ENCODE assay signal across 8 cellular contexts in the genomic region with DNA sequence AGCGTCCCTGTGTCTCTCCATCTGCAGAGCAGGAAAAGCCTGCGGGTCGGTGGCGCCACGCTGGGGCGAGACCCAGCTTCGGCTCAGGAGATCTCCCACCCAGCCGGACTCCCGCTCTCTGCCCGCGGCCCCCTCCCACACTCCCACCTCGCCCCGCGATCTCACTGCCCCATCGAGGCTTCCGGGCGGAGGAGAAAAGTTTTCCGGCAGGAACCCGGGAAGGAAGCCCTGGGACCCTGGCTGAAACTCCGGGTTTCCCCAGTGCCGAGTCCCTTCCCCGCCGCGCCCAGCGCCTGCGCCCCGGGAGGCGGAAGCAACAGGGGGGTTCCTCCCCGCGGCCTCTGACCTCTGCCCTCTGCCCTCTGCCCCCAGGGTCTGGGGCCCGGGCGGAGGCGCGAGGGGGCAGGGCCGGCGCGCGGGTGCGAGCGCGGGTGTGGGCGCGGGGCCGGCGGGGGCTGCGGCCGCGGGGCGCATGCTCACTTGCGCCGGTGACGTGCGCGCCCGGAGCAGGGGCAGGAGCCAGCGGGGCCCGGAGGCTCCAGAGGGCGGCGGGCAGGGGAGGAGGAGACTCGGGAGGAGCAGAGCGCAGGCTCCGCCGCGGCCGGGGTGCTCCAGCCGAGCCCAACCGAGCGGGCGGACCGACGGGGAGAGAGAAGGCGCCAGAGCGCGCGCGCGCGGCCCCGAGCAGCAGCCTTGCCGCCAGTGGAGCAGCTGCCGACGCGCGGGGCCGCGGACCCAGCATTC. TPM values are rescaled to one million over a fixed set of nuclear protein-coding genes. Genes with fewer than 3 reads are reported as not detected.
DNase-seq lines count a peak whose midpoint lies in the region; ATAC-seq and TF ChIP-seq lines count a peak whose summit lies in the region.

ATP11A (plus strand) TSS at position 541 of the 744 bp plus-strand sequence. CDS start 379 bp downstream, outside the sequence.

- DNase-seq in GM12865 (ENCODE audit: low read depth) (peak; percentile 93), NCI-H1048 (lab: John Stamatoyannopoulos, UW) (peak; percentile 72), T-helper 17 cell (peak; percentile 64 to 78 (median 77)), amniotic stem cell (lab: John Stamatoyannopoulos, UW) (peak; percentile 88), left cardiac atrium (peak; percentile 95), progenitor cell of endocrine pancreas (ENCODE audit: low spot score, unreplicated experiment) (peak; percentile 81), upper lobe of left lung (peak; percentile 89 to 98)

- no peaks in the 10 kb centered on the region for H3K36me3 ChIP-seq in upper lobe of left lung

- H3K27ac ChIP-seq in upper lobe of left lung, result peak within 1 kb of the TSS; percentile 98 to 99 (median 98)

- H3K4me1 Mint-ChIP-seq in T-helper 17 cell (peaks cover 42% of the 10 kb centered on the region), progenitor cell of endocrine pancreas (ENCODE audit: low read depth) (peaks cover 36% of the 10 kb centered on the region)

- no peaks in the 10 kb centered on the region for H3K27me3 ChIP-seq in upper lobe of left lung

- no peak for TF ChIP-seq EP300 in upper lobe of left lung (IDR thresholded peaks at IDR 0.05)

- TF ChIP-seq POLR2A in upper lobe of left lung (IDR thresholded peaks at IDR 0.05), result peak in 3 of 4 donors; percentile 89 to 99 (median 90)

- no peaks in the 10 kb centered on the region for H3K9me3 ChIP-seq in T-helper 17 cell (ENCODE audit: control insufficient read depth, low read length, poor library complexity, severe bottlenecking)
- H3K9me3 ChIP-seq in upper lobe of left lung, result no peaks in the 10 kb centered on the region

- no peak for TF ChIP-seq CTCF in GM12865 (IDR thresholded peaks at IDR 0.05; ENCODE audit: insufficient read depth, low read depth, low read length, missing control alignments)
- TF ChIP-seq CTCF in progenitor cell of endocrine pancreas (IDR thresholded peaks at IDR 0.05; ENCODE audit: unreplicated experiment), result no peak
- peak in 3 of 6 experiments; percentile 19 to 45 (median 24) for TF ChIP-seq CTCF in upper lobe of left lung (IDR thresholded peaks at IDR 0.05)

- intact Hi-C loops in left cardiac atrium (cut with DNase I), result loop anchor here in 1 of 2 donors (5.0 kb wide), 1 partner anchor 38 kb away; no protein-coding TSS in a partner anchor

- peak within 1 kb of the TSS; percentile 96 for H3K4me3 ChIP-seq in GM12865 (ENCODE audit: low read depth, low read length)
- peak within 1 kb of the TSS; percentile 85 to 99 (median 92) for H3K4me3 ChIP-seq in upper lobe of left lung

- ATAC-seq in HG02571 (IDR thresholded peaks at IDR 0.05; ENCODE audit: unreplicated experiment) (peak; percentile 72), T-helper 17 cell (peak; percentile 86), left cardiac atrium (peak; percentile 92 to 95), upper lobe of left lung (ENCODE audit: low FRiP score in 2 of 2) (peak; percentile 74 to 88)

- H3K4me3 Mint-ChIP-seq in T-helper 17 cell, result peak within 1 kb of the TSS; percentile 93
- H3K4me3 Mint-ChIP-seq in progenitor cell of endocrine pancreas (ENCODE audit: low read depth), result peak within 1 kb of the TSS; percentile 82

- H3K4me1 ChIP-seq in upper lobe of left lung, result peaks cover 40 to 70% (median 51%) of the 10 kb centered on the region in 4 donors

- peak within 1 kb of the TSS; percentile 88 for H3K27ac Mint-ChIP-seq in T-helper 17 cell
- H3K27ac Mint-ChIP-seq in progenitor cell of endocrine pancreas, result peak within 1 kb of the TSS; percentile 90

- no peaks in the 10 kb centered on the region for H3K9me3 Mint-ChIP-seq in progenitor cell of endocrine pancreas (ENCODE audit: low read depth)

- no peaks in the 10 kb centered on the region for H3K36me3 Mint-ChIP-seq in T-helper 17 cell (ENCODE audit: low read depth)
- no peaks in the 10 kb centered on the region for H3K36me3 Mint-ChIP-seq in progenitor cell of endocrine pancreas (ENCODE audit: insufficient read depth)

- WGBS in upper lobe of left lung, 2 donors, result 1 to 3% methylated on average over 12 to 28 of the region's 86 CpGs

- H3K27me3 Mint-ChIP-seq in T-helper 17 cell, result no peaks in the 10 kb centered on the region
- no peaks in the 10 kb centered on the region for H3K27me3 Mint-ChIP-seq in progenitor cell of endocrine pancreas

RNA-seq across cellular contexts. Expression of gene ATP11A, which starts in this region (rescaled TPM):
- 10 to 100 TPM; 56.8 to 79.5 TPM for total RNA-seq in T-helper 17 cell
- total RNA-seq in left cardiac atrium, result 10 to 100 TPM; 58.5 to 69.9 TPM
- 100 and 109 TPM in 2 replicates for total RNA-seq in progenitor cell of endocrine pancreas
- 100 to 1,000 TPM; 159 to 285 (median 260) TPM for total RNA-seq in upper lobe of left lung

Comparison
In these comparisons a context has a peak if more than half of its experiments do, and no peak if none do; other contexts are left out.
1. Peak in every context shown above with its lines: DNase-seq, ATAC-seq, H3K4me3 ChIP-seq and H3K27ac ChIP-seq.